2 cellular contexts compared by ENCODE assay signal in the genomic region with DNA sequence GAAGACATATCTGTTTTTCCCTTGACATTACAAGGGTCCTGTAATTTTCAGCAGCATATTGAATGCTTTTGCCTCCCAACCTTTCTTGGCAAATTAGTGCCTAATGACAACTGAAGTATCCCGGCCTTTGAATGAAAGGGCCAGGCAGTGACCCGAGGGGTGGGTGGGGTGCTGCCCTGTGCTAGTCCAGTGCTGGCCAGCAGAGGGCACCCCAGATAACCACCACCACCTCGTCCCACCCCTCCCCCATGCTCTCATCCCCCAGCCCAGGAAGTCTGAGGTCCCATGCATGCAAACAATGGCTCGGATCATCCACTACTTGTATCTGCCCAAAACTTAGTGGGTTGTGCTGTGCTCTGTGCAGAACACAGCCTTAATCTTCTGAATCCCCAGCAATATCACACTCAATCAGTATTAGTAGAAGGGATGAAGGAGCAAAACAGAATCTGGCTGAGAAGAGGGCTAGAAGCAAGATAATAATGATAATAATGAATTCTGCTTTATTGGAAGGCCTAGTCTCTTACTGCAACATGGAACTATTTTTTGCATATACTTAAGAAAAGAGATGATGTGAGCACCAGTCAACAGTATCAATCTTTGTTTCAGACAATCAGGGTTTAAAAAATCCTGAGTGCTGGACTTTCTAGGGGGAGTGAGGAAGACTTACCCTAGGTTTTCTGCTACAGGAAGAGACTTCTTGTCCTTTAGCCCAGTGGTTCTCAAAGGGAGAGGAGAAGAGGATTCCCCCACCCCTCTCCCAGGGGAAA.
TF ChIP-seq lines count a peak whose summit lies in the region.

No MANE protein-coding gene starts in this region.

TF ChIP-seq in HEK293, 187 proteins besides CTCF, POLR2A, EP300 and RAD21 (continued from another document):
- TF ChIP-seq BCL11B (tag by site-specific recombination; IDR thresholded peaks at IDR 0.05; ENCODE audit: low read depth) (no peak), ZBTB17 (tag by site-specific recombination; IDR thresholded peaks at IDR 0.05) (no peak), ZNF530 (tag by site-specific recombination; IDR thresholded peaks at IDR 0.05; ENCODE audit: low read depth) (no peak), KLF16 (tag by site-specific recombination; IDR thresholded peaks at IDR 0.05) (peak; percentile 39; the same call in 1 of the 2 replicates), ZBTB7A (tag by site-specific recombination; IDR thresholded peaks at IDR 0.05; ENCODE audit: low read depth) (no peak)

TF ChIP-seq in H1, 55 proteins besides CTCF, POLR2A, EP300 and RAD21 (continued from another document):
- TF ChIP-seq SIX5 (IDR thresholded peaks at IDR 0.05; ENCODE audit: low read depth, low read length), result no peak
- no peak for TF ChIP-seq BCL11A (IDR thresholded peaks at IDR 0.05; ENCODE audit: low read depth in 2 of 2, low read length in 2 of 2)
- TF ChIP-seq, protein P1, sequence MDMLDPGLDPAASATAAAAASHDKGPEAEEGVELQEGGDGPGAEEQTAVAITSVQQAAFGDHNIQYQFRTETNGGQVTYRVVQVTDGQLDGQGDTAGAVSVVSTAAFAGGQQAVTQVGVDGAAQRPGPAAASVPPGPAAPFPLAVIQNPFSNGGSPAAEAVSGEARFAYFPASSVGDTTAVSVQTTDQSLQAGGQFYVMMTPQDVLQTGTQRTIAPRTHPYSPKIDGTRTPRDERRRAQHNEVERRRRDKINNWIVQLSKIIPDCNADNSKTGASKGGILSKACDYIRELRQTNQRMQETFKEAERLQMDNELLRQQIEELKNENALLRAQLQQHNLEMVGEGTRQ (IDR thresholded peaks at IDR 0.05; ENCODE audit: low read length), result no peak
- no peak for TF ChIP-seq SP2 (IDR thresholded peaks at IDR 0.05; ENCODE audit: low read length)
- no peak for TF ChIP-seq GTF2F1 (IDR thresholded peaks at IDR 0.05; ENCODE audit: borderline replicate concordance, low read depth, low read length)
- TF ChIP-seq CBX8 (IDR thresholded peaks at IDR 0.05; ENCODE audit: borderline replicate concordance, low read depth, low read length), result no peak
- TF ChIP-seq JUND (IDR thresholded peaks at IDR 0.05; ENCODE audit: low read length), result no peak
- TF ChIP-seq GABPA (IDR thresholded peaks at IDR 0.05; ENCODE audit: borderline replicate concordance, insufficient read depth, low read length), result no peak
- no peak for TF ChIP-seq CTBP2 (IDR thresholded peaks at IDR 0.05; ENCODE audit: borderline replicate concordance, insufficient read depth, insufficient read length, low read length)
- TF ChIP-seq, protein P2, sequence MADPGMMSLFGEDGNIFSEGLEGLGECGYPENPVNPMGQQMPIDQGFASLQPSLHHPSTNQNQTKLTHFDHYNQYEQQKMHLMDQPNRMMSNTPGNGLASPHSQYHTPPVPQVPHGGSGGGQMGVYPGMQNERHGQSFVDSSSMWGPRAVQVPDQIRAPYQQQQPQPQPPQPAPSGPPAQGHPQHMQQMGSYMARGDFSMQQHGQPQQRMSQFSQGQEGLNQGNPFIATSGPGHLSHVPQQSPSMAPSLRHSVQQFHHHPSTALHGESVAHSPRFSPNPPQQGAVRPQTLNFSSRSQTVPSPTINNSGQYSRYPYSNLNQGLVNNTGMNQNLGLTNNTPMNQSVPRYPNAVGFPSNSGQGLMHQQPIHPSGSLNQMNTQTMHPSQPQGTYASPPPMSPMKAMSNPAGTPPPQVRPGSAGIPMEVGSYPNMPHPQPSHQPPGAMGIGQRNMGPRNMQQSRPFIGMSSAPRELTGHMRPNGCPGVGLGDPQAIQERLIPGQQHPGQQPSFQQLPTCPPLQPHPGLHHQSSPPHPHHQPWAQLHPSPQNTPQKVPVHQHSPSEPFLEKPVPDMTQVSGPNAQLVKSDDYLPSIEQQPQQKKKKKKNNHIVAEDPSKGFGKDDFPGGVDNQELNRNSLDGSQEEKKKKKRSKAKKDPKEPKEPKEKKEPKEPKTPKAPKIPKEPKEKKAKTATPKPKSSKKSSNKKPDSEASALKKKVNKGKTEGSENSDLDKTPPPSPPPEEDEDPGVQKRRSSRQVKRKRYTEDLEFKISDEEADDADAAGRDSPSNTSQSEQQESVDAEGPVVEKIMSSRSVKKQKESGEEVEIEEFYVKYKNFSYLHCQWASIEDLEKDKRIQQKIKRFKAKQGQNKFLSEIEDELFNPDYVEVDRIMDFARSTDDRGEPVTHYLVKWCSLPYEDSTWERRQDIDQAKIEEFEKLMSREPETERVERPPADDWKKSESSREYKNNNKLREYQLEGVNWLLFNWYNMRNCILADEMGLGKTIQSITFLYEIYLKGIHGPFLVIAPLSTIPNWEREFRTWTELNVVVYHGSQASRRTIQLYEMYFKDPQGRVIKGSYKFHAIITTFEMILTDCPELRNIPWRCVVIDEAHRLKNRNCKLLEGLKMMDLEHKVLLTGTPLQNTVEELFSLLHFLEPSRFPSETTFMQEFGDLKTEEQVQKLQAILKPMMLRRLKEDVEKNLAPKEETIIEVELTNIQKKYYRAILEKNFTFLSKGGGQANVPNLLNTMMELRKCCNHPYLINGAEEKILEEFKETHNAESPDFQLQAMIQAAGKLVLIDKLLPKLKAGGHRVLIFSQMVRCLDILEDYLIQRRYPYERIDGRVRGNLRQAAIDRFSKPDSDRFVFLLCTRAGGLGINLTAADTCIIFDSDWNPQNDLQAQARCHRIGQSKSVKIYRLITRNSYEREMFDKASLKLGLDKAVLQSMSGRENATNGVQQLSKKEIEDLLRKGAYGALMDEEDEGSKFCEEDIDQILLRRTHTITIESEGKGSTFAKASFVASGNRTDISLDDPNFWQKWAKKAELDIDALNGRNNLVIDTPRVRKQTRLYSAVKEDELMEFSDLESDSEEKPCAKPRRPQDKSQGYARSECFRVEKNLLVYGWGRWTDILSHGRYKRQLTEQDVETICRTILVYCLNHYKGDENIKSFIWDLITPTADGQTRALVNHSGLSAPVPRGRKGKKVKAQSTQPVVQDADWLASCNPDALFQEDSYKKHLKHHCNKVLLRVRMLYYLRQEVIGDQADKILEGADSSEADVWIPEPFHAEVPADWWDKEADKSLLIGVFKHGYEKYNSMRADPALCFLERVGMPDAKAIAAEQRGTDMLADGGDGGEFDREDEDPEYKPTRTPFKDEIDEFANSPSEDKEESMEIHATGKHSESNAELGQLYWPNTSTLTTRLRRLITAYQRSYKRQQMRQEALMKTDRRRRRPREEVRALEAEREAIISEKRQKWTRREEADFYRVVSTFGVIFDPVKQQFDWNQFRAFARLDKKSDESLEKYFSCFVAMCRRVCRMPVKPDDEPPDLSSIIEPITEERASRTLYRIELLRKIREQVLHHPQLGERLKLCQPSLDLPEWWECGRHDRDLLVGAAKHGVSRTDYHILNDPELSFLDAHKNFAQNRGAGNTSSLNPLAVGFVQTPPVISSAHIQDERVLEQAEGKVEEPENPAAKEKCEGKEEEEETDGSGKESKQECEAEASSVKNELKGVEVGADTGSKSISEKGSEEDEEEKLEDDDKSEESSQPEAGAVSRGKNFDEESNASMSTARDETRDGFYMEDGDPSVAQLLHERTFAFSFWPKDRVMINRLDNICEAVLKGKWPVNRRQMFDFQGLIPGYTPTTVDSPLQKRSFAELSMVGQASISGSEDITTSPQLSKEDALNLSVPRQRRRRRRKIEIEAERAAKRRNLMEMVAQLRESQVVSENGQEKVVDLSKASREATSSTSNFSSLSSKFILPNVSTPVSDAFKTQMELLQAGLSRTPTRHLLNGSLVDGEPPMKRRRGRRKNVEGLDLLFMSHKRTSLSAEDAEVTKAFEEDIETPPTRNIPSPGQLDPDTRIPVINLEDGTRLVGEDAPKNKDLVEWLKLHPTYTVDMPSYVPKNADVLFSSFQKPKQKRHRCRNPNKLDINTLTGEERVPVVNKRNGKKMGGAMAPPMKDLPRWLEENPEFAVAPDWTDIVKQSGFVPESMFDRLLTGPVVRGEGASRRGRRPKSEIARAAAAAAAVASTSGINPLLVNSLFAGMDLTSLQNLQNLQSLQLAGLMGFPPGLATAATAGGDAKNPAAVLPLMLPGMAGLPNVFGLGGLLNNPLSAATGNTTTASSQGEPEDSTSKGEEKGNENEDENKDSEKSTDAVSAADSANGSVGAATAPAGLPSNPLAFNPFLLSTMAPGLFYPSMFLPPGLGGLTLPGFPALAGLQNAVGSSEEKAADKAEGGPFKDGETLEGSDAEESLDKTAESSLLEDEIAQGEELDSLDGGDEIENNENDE (IDR thresholded peaks at IDR 0.05; ENCODE audit: insufficient replicate concordance, low read length), result no peak
- TF ChIP-seq TAF1 (IDR thresholded peaks at IDR 0.05; ENCODE audit: low read depth, low read length), result no peak
- no peak for TF ChIP-seq POLR2AphosphoS5 (IDR thresholded peaks at IDR 0.05; ENCODE audit: low read depth, low read length)
- no peak for TF ChIP-seq RFX5 (IDR thresholded peaks at IDR 0.05; ENCODE audit: borderline replicate concordance, low read depth, low read length)
- no peak for TF ChIP-seq PHF8 (conservative IDR thresholded peaks at IDR 0.05; ENCODE audit: low read depth, low read length)
- no peak for TF ChIP-seq SUZ12 (IDR thresholded peaks at IDR 0.05; ENCODE audit: low read length)
- no peak for TF ChIP-seq SIN3A (conservative IDR thresholded peaks at IDR 0.05 in 1 of 2, IDR thresholded peaks at IDR 0.05 in 1 of 2; ENCODE audit: low read depth in 1 of 2, low read length in 2 of 2)
- TF ChIP-seq TAF7 (optimal IDR thresholded peaks at IDR 0.05; ENCODE audit: borderline replicate concordance, low read depth, low read length), result no peak
- no peak for TF ChIP-seq CEBPB (IDR thresholded peaks at IDR 0.05; ENCODE audit: low read depth, low read length)
- no peak for TF ChIP-seq CHD1 (IDR thresholded peaks at IDR 0.05; ENCODE audit: low read depth, low read length)
- TF ChIP-seq, protein P3, sequence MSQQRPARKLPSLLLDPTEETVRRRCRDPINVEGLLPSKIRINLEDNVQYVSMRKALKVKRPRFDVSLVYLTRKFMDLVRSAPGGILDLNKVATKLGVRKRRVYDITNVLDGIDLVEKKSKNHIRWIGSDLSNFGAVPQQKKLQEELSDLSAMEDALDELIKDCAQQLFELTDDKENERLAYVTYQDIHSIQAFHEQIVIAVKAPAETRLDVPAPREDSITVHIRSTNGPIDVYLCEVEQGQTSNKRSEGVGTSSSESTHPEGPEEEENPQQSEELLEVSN (IDR thresholded peaks at IDR 0.05), result no peak
- 0 out of 2 replicates have a peak, but pooled peaks have one; percentile 45 for TF ChIP-seq TCF12 (IDR thresholded peaks at IDR 0.05; ENCODE audit: low read depth, low read length)
- no peak for TF ChIP-seq NRF1 (IDR thresholded peaks at IDR 0.05; ENCODE audit: low read depth, low read length)
- TF ChIP-seq KDM1A (IDR thresholded peaks at IDR 0.05; ENCODE audit: borderline replicate concordance, low read length), result no peak
- TF ChIP-seq SP4 (IDR thresholded peaks at IDR 0.05; ENCODE audit: low read length), result no peak; the same call in 1 of the 2 replicates
- TF ChIP-seq, protein P4, sequence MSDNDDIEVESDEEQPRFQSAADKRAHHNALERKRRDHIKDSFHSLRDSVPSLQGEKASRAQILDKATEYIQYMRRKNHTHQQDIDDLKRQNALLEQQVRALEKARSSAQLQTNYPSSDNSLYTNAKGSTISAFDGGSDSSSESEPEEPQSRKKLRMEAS (IDR thresholded peaks at IDR 0.05), result peak; percentile 50; the same call in 1 of the 2 replicates
- no peak for TF ChIP-seq SIRT6 (IDR thresholded peaks at IDR 0.05; ENCODE audit: low read length)
- 0 out of 2 replicates have a peak, but pooled peaks have one; percentile 56 for TF ChIP-seq RBBP5 (IDR thresholded peaks at IDR 0.05; ENCODE audit: borderline replicate concordance, low read depth, low read length)
- TF ChIP-seq ASH2L (IDR thresholded peaks at IDR 0.05; ENCODE audit: low read length), result peak; percentile 49
- TF ChIP-seq RXRA (IDR thresholded peaks at IDR 0.05; ENCODE audit: insufficient read depth, low read depth, low read length), result no peak
- TF ChIP-seq BACH1 (IDR thresholded peaks at IDR 0.05; ENCODE audit: low read length), result no peak
- TF ChIP-seq FOSL1 (IDR thresholded peaks at IDR 0.05; ENCODE audit: insufficient read depth, low read depth, low read length), result no peak
- TF ChIP-seq, protein P5, sequence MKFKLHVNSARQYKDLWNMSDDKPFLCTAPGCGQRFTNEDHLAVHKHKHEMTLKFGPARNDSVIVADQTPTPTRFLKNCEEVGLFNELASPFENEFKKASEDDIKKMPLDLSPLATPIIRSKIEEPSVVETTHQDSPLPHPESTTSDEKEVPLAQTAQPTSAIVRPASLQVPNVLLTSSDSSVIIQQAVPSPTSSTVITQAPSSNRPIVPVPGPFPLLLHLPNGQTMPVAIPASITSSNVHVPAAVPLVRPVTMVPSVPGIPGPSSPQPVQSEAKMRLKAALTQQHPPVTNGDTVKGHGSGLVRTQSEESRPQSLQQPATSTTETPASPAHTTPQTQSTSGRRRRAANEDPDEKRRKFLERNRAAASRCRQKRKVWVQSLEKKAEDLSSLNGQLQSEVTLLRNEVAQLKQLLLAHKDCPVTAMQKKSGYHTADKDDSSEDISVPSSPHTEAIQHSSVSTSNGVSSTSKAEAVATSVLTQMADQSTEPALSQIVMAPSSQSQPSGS (IDR thresholded peaks at IDR 0.05; ENCODE audit: low read length), result no peak
- TF ChIP-seq CBX5 (IDR thresholded peaks at IDR 0.05; ENCODE audit: low read depth, low read length), result no peak
- no peak for TF ChIP-seq JUN (IDR thresholded peaks at IDR 0.05; ENCODE audit: low read depth, low read length)
- TF ChIP-seq EZH2 (IDR thresholded peaks at IDR 0.05; ENCODE audit: low read depth, low read length, severe bottlenecking), result no peak
- no peak for TF ChIP-seq MAFK (IDR thresholded peaks at IDR 0.05; ENCODE audit: low read depth, low read length)
- TF ChIP-seq TEAD4 (IDR thresholded peaks at IDR 0.05; ENCODE audit: low read depth, low read length), result 0 out of 2 replicates have a peak, but pooled peaks have one; percentile 4
- TF ChIP-seq, protein P6, sequence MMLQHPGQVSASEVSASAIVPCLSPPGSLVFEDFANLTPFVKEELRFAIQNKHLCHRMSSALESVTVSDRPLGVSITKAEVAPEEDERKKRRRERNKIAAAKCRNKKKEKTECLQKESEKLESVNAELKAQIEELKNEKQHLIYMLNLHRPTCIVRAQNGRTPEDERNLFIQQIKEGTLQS (IDR thresholded peaks at IDR 0.05; ENCODE audit: insufficient read depth, low read depth, low read length), result no peak
- TF ChIP-seq RNF2 (IDR thresholded peaks at IDR 0.05; ENCODE audit: borderline replicate concordance, low read depth, low read length, missing control alignments, poor library complexity, severe bottlenecking), result no peak
- no peak for TF ChIP-seq SRF (IDR thresholded peaks at IDR 0.05; ENCODE audit: low read depth, low read length)
- TF ChIP-seq SP1 (IDR thresholded peaks at IDR 0.05; ENCODE audit: low read depth, low read length), result 0 out of 2 replicates have a peak, but pooled peaks have one; percentile 35
- no peak for TF ChIP-seq CREB1 (IDR thresholded peaks at IDR 0.05)
- TF ChIP-seq HDAC6 (IDR thresholded peaks at IDR 0.05; ENCODE audit: low read depth, low read length), result no peak
- 0 out of 2 replicates have a peak, but pooled peaks have one; percentile 35 for TF ChIP-seq YY1 (IDR thresholded peaks at IDR 0.05; ENCODE audit: low read depth, low read length)
- no peak for TF ChIP-seq SAP30 (IDR thresholded peaks at IDR 0.05; ENCODE audit: insufficient read depth, insufficient replicate concordance, low read length)
- TF ChIP-seq KDM5A (IDR thresholded peaks at IDR 0.05; ENCODE audit: low read length), result no peak
- no peak for TF ChIP-seq BRCA1 (IDR thresholded peaks at IDR 0.05; ENCODE audit: low read depth, low read length)
- TF ChIP-seq TBP (IDR thresholded peaks at IDR 0.05; ENCODE audit: low read depth, low read length), result no peak
